1 cellular context compared by ENCODE assay signal in the genomic region with DNA sequence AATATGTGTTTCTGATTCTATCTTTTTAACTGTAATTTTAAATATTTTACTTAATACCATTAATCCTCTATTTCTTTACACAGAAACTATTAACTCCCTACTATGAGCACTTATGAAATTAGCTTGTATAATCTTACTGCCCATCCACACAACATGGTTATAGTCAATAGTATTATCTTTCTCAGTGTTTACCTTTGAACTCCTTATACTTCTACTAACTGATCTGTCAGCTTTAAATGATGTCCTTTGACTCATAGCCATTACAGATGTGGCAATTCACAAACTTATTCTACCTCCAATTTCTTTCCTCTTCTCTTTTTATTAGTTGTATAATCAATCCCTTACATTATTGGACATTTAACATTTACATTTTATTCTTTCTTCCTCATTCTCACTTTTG.
TF ChIP-seq lines count a peak whose summit lies in the region.

No MANE protein-coding gene starts in this region.

TF ChIP-seq in HepG2, 621 proteins besides CTCF, POLR2A, EP300 and RAD21 (continues in another document):
- TF ChIP-seq AHR (CRISPR knock-in tag; IDR thresholded peaks at IDR 0.05) = no peak
- no peak for TF ChIP-seq ZNF232 (CRISPR knock-in tag; IDR thresholded peaks at IDR 0.05; ENCODE audit: borderline replicate concordance)
- no peak for TF ChIP-seq ZNF737 (CRISPR knock-in tag; IDR thresholded peaks at IDR 0.05; ENCODE audit: borderline replicate concordance)
- TF ChIP-seq ZBTB10 (CRISPR knock-in tag; IDR thresholded peaks at IDR 0.05; ENCODE audit: borderline replicate concordance) = no peak
- TF ChIP-seq, protein P1, sequence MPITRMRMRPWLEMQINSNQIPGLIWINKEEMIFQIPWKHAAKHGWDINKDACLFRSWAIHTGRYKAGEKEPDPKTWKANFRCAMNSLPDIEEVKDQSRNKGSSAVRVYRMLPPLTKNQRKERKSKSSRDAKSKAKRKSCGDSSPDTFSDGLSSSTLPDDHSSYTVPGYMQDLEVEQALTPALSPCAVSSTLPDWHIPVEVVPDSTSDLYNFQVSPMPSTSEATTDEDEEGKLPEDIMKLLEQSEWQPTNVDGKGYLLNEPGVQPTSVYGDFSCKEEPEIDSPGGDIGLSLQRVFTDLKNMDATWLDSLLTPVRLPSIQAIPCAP (CRISPR knock-in tag; IDR thresholded peaks at IDR 0.05; ENCODE audit: low read depth) = no peak
- TF ChIP-seq FOSL1 (CRISPR knock-in tag; IDR thresholded peaks at IDR 0.05; ENCODE audit: borderline replicate concordance) = no peak
- TF ChIP-seq ZFP36L1 (CRISPR knock-in tag; IDR thresholded peaks at IDR 0.05) = no peak
- TF ChIP-seq, protein P2, sequence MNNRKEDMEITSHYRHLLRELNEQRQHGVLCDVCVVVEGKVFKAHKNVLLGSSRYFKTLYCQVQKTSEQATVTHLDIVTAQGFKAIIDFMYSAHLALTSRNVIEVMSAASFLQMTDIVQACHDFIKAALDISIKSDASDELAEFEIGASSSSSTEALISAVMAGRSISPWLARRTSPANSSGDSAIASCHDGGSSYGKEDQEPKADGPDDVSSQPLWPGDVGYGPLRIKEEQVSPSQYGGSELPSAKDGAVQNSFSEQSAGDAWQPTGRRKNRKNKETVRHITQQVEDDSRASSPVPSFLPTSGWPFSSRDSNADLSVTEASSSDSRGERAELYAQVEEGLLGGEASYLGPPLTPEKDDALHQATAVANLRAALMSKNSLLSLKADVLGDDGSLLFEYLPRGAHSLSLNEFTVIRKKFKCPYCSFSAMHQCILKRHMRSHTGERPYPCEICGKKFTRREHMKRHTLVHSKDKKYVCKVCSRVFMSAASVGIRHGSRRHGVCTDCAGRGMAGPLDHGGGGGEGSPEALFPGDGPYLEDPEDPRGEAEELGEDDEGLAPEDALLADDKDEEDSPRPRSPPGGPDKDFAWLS (CRISPR knock-in tag; IDR thresholded peaks at IDR 0.05; ENCODE audit: borderline replicate concordance) = no peak
- peak; percentile 73; the same call in 1 of the 2 replicates for TF ChIP-seq SIX1 (CRISPR knock-in tag; IDR thresholded peaks at IDR 0.05; ENCODE audit: borderline replicate concordance)
- TF ChIP-seq, protein P3, sequence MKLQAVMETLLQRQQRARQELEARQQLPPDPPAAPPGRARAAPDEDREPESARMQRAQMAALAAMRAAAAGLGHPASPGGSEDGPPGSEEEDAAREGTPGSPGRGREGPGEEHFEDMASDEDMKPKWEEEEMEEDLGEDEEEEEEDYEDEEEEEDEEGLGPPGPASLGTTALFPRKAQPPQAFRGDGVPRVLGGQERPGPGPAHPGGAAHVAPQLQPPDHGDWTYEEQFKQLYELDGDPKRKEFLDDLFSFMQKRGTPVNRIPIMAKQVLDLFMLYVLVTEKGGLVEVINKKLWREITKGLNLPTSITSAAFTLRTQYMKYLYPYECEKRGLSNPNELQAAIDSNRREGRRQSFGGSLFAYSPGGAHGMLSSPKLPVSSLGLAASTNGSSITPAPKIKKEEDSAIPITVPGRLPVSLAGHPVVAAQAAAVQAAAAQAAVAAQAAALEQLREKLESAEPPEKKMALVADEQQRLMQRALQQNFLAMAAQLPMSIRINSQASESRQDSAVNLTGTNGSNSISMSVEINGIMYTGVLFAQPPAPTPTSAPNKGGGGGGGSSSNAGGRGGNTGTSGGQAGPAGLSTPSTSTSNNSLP (IDR thresholded peaks at IDR 0.05; ENCODE audit: low read depth, low read length) = peak; percentile 83
- TF ChIP-seq SALL2 (CRISPR knock-in tag; IDR thresholded peaks at IDR 0.05) = no peak
- TF ChIP-seq ZNF281 (CRISPR knock-in tag; IDR thresholded peaks at IDR 0.05; ENCODE audit: borderline replicate concordance) = no peak
- no peak for TF ChIP-seq XBP1 (CRISPR knock-in tag; IDR thresholded peaks at IDR 0.05)
- no peak for TF ChIP-seq WIZ (CRISPR knock-in tag; IDR thresholded peaks at IDR 0.05)
- no peak for TF ChIP-seq ZSCAN30 (CRISPR knock-in tag; IDR thresholded peaks at IDR 0.05)
- no peak for TF ChIP-seq ZBTB26 (CRISPR knock-in tag; IDR thresholded peaks at IDR 0.05; ENCODE audit: borderline replicate concordance)
- TF ChIP-seq AHDC1 (CRISPR knock-in tag; IDR thresholded peaks at IDR 0.05; ENCODE audit: borderline replicate concordance) = no peak
- no peak for TF ChIP-seq ZNF17 (CRISPR knock-in tag; IDR thresholded peaks at IDR 0.05)
- TF ChIP-seq NR2F2 (IDR thresholded peaks at IDR 0.05; ENCODE audit: borderline replicate concordance, low read depth) = peak; percentile 55; the same call in 1 of the 2 replicates
- peak; percentile 25; the same call in 1 of the 2 replicates for TF ChIP-seq GATA4 (IDR thresholded peaks at IDR 0.05; ENCODE audit: borderline replicate concordance, low read depth)
- TF ChIP-seq, protein P4, sequence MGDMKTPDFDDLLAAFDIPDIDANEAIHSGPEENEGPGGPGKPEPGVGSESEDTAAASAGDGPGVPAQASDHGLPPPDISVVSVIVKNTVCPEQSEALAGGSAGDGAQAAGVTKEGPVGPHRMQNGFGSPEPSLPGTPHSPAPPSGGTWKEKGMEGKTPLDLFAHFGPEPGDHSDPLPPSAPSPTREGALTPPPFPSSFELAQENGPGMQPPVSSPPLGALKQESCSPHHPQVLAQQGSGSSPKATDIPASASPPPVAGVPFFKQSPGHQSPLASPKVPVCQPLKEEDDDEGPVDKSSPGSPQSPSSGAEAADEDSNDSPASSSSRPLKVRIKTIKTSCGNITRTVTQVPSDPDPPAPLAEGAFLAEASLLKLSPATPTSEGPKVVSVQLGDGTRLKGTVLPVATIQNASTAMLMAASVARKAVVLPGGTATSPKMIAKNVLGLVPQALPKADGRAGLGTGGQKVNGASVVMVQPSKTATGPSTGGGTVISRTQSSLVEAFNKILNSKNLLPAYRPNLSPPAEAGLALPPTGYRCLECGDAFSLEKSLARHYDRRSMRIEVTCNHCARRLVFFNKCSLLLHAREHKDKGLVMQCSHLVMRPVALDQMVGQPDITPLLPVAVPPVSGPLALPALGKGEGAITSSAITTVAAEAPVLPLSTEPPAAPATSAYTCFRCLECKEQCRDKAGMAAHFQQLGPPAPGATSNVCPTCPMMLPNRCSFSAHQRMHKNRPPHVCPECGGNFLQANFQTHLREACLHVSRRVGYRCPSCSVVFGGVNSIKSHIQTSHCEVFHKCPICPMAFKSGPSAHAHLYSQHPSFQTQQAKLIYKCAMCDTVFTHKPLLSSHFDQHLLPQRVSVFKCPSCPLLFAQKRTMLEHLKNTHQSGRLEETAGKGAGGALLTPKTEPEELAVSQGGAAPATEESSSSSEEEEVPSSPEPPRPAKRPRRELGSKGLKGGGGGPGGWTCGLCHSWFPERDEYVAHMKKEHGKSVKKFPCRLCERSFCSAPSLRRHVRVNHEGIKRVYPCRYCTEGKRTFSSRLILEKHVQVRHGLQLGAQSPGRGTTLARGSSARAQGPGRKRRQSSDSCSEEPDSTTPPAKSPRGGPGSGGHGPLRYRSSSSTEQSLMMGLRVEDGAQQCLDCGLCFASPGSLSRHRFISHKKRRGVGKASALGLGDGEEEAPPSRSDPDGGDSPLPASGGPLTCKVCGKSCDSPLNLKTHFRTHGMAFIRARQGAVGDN (CRISPR knock-in tag; IDR thresholded peaks at IDR 0.05) = no peak
- TF ChIP-seq SRSF4 (IDR thresholded peaks at IDR 0.05; ENCODE audit: low read depth, low read length, poor library complexity, severe bottlenecking) = no peak
- TF ChIP-seq KAT2B (IDR thresholded peaks at IDR 0.05; ENCODE audit: borderline replicate concordance, low read depth, low read length) = no peak
- TF ChIP-seq ZNF451 (CRISPR knock-in tag; IDR thresholded peaks at IDR 0.05) = no peak
- no peak for TF ChIP-seq MLX (CRISPR knock-in tag; IDR thresholded peaks at IDR 0.05)
- TF ChIP-seq ZNF556 (CRISPR knock-in tag; IDR thresholded peaks at IDR 0.05; ENCODE audit: borderline replicate concordance) = no peak
- TF ChIP-seq HNF4A (CRISPR knock-in tag; IDR thresholded peaks at IDR 0.05) = peak; percentile 46; the same call in 1 of the 2 replicates
- TF ChIP-seq ZNF670 (CRISPR knock-in tag; IDR thresholded peaks at IDR 0.05; ENCODE audit: borderline replicate concordance) = no peak
- TF ChIP-seq AKAP8 (CRISPR knock-in tag; IDR thresholded peaks at IDR 0.05) = no peak
- TF ChIP-seq ZNF430 (CRISPR knock-in tag; IDR thresholded peaks at IDR 0.05) = no peak
- TF ChIP-seq SRY (CRISPR knock-in tag; IDR thresholded peaks at IDR 0.05) = no peak
- no peak for TF ChIP-seq NR2F1 (CRISPR knock-in tag; IDR thresholded peaks at IDR 0.05)
- no peak for TF ChIP-seq HNRNPH1 (optimal IDR thresholded peaks at IDR 0.05; ENCODE audit: low read depth, low read length)
- TF ChIP-seq CBX2 (IDR thresholded peaks at IDR 0.05; ENCODE audit: low read depth, low read length) = no peak
- TF ChIP-seq CBX2 (CRISPR knock-in tag; IDR thresholded peaks at IDR 0.05; ENCODE audit: low read depth) = no peak
